In the genomic region with DNA sequence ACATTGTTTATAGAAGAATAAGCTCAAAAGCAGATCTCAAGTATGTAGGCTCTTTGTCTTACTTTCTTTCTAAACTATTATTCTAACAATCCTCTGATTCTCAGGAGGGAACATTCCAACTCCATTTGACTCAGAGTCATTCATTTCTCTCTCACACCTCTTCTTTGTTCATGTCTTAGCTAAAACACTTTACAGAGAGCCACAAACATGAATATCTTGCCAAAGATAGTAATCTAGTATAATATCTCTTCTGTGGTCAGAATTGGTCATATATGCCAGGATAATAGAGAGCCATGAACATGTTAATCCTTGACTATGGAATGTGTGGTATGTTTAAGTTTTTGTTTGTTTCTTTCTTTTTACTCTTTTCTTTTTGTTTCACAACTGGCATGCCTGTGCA, we compare ENCODE assay signal across 19 cellular contexts.
DNase-seq lines count a peak whose midpoint lies in the region; ATAC-seq, FAIRE-seq and TF ChIP-seq lines count a peak whose summit lies in the region.
"Had no signal": no experiment of that assay in that cellular context is flagged by ENCODE, and none has a peak within 500 bp of the region (broad histone marks: within the 10 kb centered on the region; RNA-seq: fewer than 3 reads in every experiment).

No MANE protein-coding gene starts in this region.

- ATAC-seq in GM18861 (IDR thresholded peaks at IDR 0.05; ENCODE audit: unreplicated experiment), result no peak
- ATAC-seq: activated CD8-positive, alpha-beta T cell treated with anti-CD3 and anti-CD28 coated beads, Interleukin-2, amount 10 ng/mL, durations not matched to agents 7 days and 5 days; gastrocnemius medialis; pancreas had no signal

- H3K27me3 ChIP-seq in bronchial epithelial cell (ENCODE audit: control insufficient read depth, insufficient read depth, low read length), result no peaks in the 10 kb centered on the region
- H3K27me3 ChIP-seq: gastrocnemius medialis, pancreas had no signal

- TF ChIP-seq CTCF in bronchial epithelial cell (IDR thresholded peaks at IDR 0.05; ENCODE audit: insufficient read depth, low read length, severe bottlenecking), result no peak

- H3K36me3 ChIP-seq in bronchial epithelial cell (ENCODE audit: control insufficient read depth, insufficient read depth, low read length), result no peaks in the 10 kb centered on the region
- H3K36me3 ChIP-seq: gastrocnemius medialis, pancreas had no signal

- DNase-seq in EL (peak; percentile 41), M059J (ENCODE audit: low read depth) (peak; percentile 69), bronchial epithelial cell (ENCODE audit: low read depth) (peak; percentile 58), kidney glomerular epithelial cell (lab: John Stamatoyannopoulos, UW) (peak; percentile 79), SHP77 treated with DMSO at 0.1 percent for 48 hours (lab: John Stamatoyannopoulos, UW) (no peak), SKM-1 (lab: John Stamatoyannopoulos, UW; ENCODE audit: unreplicated experiment) (no peak), DMS 273 (lab: John Stamatoyannopoulos, UW; ENCODE audit: unreplicated experiment) (no peak)
- DNase-seq: activated CD8-positive, alpha-beta T cell treated with anti-CD3 and anti-CD28 coated beads, Interleukin-2, amount 10 ng/mL, durations not matched to agents 7 days and 5 days; activated naive CD8-positive, alpha-beta T cell treated with anti-CD3 and anti-CD28 coated beads for 36 hours; CD4-positive, alpha-beta memory T cell; gastrocnemius medialis; Karpas-422; NCI-H69; pancreas; PC-9; small intestine; stimulated activated CD4-positive, alpha-beta T cell treated with anti-CD3 and anti-CD28 coated beads, Interleukin-4, amount 100 ng/mL, for 24 hours; stimulated activated CD8-positive, alpha-beta memory T cell treated with anti-CD3 and anti-CD28 coated beads, Interleukin-4, amount 100 ng/mL, for 48 hours had no signal

- no peak for FAIRE-seq in bronchial epithelial cell (lab: Jason Lieb, UNC)
- FAIRE-seq: pancreas, small intestine had no signal

- H3K4me3 ChIP-seq in bronchial epithelial cell (ENCODE audit: low read depth, low read length), result no peak overlapping the region
- H3K4me3 ChIP-seq: gastrocnemius medialis, pancreas, PC-9 had no signal

Comparison
In these comparisons a context has a peak if more than half of its experiments do, and no peak if none do; other contexts are left out.
1. DNase-seq: peak in EL (single experiment), M059J (single experiment), bronchial epithelial cell (single experiment) and kidney glomerular epithelial cell (single experiment); none in SHP77 treated with DMSO at 0.1 percent for 48 hours (single experiment), SKM-1 (single experiment) and DMS 273 (single experiment).